In the genomic region with DNA sequence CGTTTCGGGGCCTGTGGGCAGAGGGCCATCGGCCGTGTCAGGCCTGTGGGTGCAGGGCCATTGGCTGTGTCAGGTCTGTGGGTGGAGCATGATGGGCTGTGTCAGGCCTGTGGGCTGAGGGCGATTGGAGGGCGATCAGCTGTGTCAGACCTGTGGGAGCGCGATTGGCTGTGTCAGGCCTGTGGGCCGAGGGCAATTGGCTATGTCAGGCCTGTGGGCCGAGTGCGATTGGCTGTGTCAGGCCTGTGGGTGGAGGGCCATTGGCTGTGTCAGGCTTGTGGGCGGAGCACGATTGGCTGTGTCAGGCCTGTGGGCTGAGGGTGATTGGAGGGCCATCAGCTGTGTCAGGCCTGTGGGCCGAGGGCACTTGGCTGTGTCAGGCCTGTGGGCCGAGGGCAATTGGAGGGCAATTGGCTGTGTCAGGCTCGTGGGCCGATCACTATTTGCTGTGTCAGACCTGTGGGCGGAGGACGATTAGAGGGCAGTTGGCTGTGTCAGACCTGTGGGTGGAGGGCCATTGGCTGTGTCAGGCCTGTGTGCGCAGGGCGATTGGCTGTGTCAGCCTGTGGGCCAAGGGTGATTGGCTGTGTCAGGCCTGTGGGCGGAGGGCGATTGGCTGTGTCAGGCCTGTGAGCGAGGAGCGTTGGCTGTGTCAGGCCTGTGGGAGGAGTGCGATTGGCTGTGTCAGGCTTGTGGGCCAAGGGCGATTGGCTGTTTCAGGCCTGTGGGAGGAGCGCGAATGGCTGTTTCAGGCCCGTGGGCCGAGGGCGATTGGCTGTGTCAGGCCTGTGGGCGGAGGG, we compare ENCODE assay signal across 13 cellular contexts. TPM values are rescaled to one million over a fixed set of nuclear protein-coding genes. Genes with fewer than 3 reads are reported as not detected.
DNase-seq lines count a peak whose midpoint lies in the region; ATAC-seq, FAIRE-seq and TF ChIP-seq lines count a peak whose summit lies in the region.
"Had no signal": no experiment of that assay in that cellular context is flagged by ENCODE, and none has a peak within 500 bp of the region (broad histone marks: within the 10 kb centered on the region; RNA-seq: fewer than 3 reads in every experiment).

No MANE protein-coding gene starts in this region.

- H3K4me1 ChIP-seq in H1 (replicated peaks in 1 of 4; ENCODE audit: control insufficient read depth in 3 of 4, insufficient read depth in 4 of 4, low read length in 3 of 4) = no peaks in the 10 kb centered on the region; a peak in 1 of 7 replicates
- H3K4me1 ChIP-seq: tibial nerve had no signal

- no peaks in the 10 kb centered on the region for H3K9me3 Mint-ChIP-seq in nephron

- no peak overlapping the region for H3K9ac ChIP-seq in H1 (replicated peaks in 1 of 4; ENCODE audit: extremely low read depth in 1 of 4, low read depth in 3 of 4, low read length in 3 of 4)

- TF ChIP-seq RAD21 in H1 (IDR thresholded peaks at IDR 0.05 in 1 of 2, conservative IDR thresholded peaks at IDR 0.05 in 1 of 2; ENCODE audit: low read depth in 2 of 2, low read length in 2 of 2) = no peak

- CTCF ChIA-PET in H1 (lab: Charles Lee; ENCODE audit: partially characterized antibody) = interaction anchor here (0.7 kb wide), 1 partner anchor 201 kb away, joined by 3 read pairs; no protein-coding TSS in a partner anchor
- CTCF ChIA-PET in GM10248 (lab: Yijun Ruan, JAX) = no interaction called here

- TF ChIP-seq POLR2A in H1 (IDR thresholded peaks at IDR 0.05; ENCODE audit: control extremely low read depth in 1 of 2, low read depth in 2 of 2, low read length in 2 of 2) = no peak

- H2AK5ac ChIP-seq in H1 (ENCODE audit: low read depth, low read length) = no peak overlapping the region

- H2AFZ ChIP-seq in H1 (ENCODE audit: low read length) = no peak overlapping the region

- H3K4me3 ChIP-seq in H1 (ENCODE audit: extremely low read depth in 1 of 4, insufficient read depth in 2 of 4, low read depth in 3 of 4, low read length in 4 of 4) = no peak overlapping the region
- H3K4me3 ChIP-seq: coronary artery, tibial nerve had no signal

- POLR2A ChIA-PET in H1 (lab: Charles Lee; ENCODE audit: partially characterized antibody) (no interaction called here), GM10248 (lab: Yijun Ruan, JAX) (no interaction called here)

- H2BK120ac ChIP-seq in H1 (replicated peaks; ENCODE audit: low read depth, low read length) = no peak overlapping the region

- H3K4me2 ChIP-seq in H1 (ENCODE audit: insufficient read depth in 1 of 2, low read depth in 2 of 2, low read length in 2 of 2) = no peak overlapping the region

- no peak overlapping the region for H2BK12ac ChIP-seq in H1 (ENCODE audit: low read depth, low read length)

- 0 out of 2 replicates have a peak overlapping the region, but pooled peaks have one; percentile 13 for H2BK5ac ChIP-seq in H1 (ENCODE audit: low read depth, low read length)

- peaks cover 0 to 2% of the 10 kb centered on the region in 2 experiments for H4K20me1 ChIP-seq in H1 (replicated peaks in 1 of 2; ENCODE audit: control insufficient read depth in 1 of 2, insufficient read depth in 2 of 2, low read length in 2 of 2)

- no peak overlapping the region for H3K23ac ChIP-seq in H1 (ENCODE audit: insufficient read length)

- H3K18ac ChIP-seq in H1 (ENCODE audit: extremely low read depth, low read length) = no peak overlapping the region

- no peak overlapping the region for H3K27ac ChIP-seq in H1 (ENCODE audit: low read depth, low read length)
- H3K27ac ChIP-seq in substantia nigra (ENCODE audit: low read depth, low read length, poor library complexity, severe bottlenecking) = no peak overlapping the region
- H3K27ac ChIP-seq: coronary artery, tibial nerve had no signal

- DNase-seq in CMK (ENCODE audit: low read depth) (peak; percentile 15), HK-2 (ENCODE audit: unreplicated experiment) (peak; percentile 34), H1 (ENCODE audit: low read depth in 1 of 2, low spot score in 2 of 2) (no peak), RPMI8226 (no peak), GM10248 (ENCODE audit: extremely low spot score) (no peak), substantia nigra (lab: John Stamatoyannopoulos, UW) (no peak)
- DNase-seq: activated CD4-positive, CD25-positive, alpha-beta regulatory T cell; NCI-H1048; NCI-H226 had no signal

- peak overlapping the region in 2 of 3 experiments; percentile 24 to 44 for H3K27ac Mint-ChIP-seq in nephron

- no peak overlapping the region for H4K8ac ChIP-seq in H1 (ENCODE audit: extremely low read depth, insufficient read depth, low read length)

- H3K14ac ChIP-seq in H1 (ENCODE audit: insufficient read length) = no peak overlapping the region

- H3K36me3 ChIP-seq in H1 (ENCODE audit: control insufficient read depth in 2 of 4, insufficient read depth in 4 of 4, low read length in 3 of 4) = peaks cover 3 to 22% (median 14%) of the 10 kb centered on the region in 4 experiments; a peak in 6 of 8 replicates

- no peaks in the 10 kb centered on the region for H3K27me3 ChIP-seq in H1 (replicated peaks in 1 of 4; ENCODE audit: control insufficient read depth in 3 of 4, extremely low read depth in 1 of 4, insufficient read depth in 3 of 4, low read length in 3 of 4)
- H3K27me3 ChIP-seq: tibial nerve had no signal

- H3K36me3 Mint-ChIP-seq in nephron (ENCODE audit: low read depth) = peaks cover 56% of the 10 kb centered on the region

- H2BK15ac ChIP-seq in H1 (ENCODE audit: low read length) = no peak overlapping the region

- no peak for ATAC-seq in GM21576 (IDR thresholded peaks at IDR 0.05; ENCODE audit: unreplicated experiment)

- no peak for FAIRE-seq in H1 (lab: Jason Lieb, UNC)

- peaks cover 8 to 9% of the 10 kb centered on the region in 2 experiments for H3K9me3 ChIP-seq in H1 (ENCODE audit: insufficient read depth in 2 of 2, low read depth in 1 of 2, low read length in 1 of 2)
- H3K9me3 ChIP-seq: tibial nerve had no signal

- no peaks in the 10 kb centered on the region for H3K79me2 ChIP-seq in H1 (ENCODE audit: control insufficient read depth in 1 of 2, insufficient read depth in 2 of 2, low read length in 2 of 2)

- H3K79me1 ChIP-seq in H1 (ENCODE audit: low read depth, low read length) = no peaks in the 10 kb centered on the region

- no peak overlapping the region for H4K5ac ChIP-seq in H1 (ENCODE audit: insufficient read length, low read depth, low read length)

- TF ChIP-seq CTCF in H1 (IDR thresholded peaks at IDR 0.05; ENCODE audit: control extremely low read depth in 1 of 3, insufficient read depth in 1 of 3, low read depth in 1 of 3, low read length in 3 of 3) (no peak), nephron (IDR thresholded peaks at IDR 0.05; ENCODE audit: unreplicated experiment in 3 of 3) (no peak), GM10248 (IDR thresholded peaks at IDR 0.05; ENCODE audit: control extremely low read depth, extremely low read depth, low read depth, missing control alignments) (no peak)

- TF ChIP-seq EP300 in H1 (IDR thresholded peaks at IDR 0.05; ENCODE audit: borderline replicate concordance in 1 of 2, low read depth in 2 of 2, low read length in 2 of 2) = no peak

- no peak overlapping the region for H3K56ac ChIP-seq in H1 (replicated peaks; ENCODE audit: insufficient read length, low read depth, low read length)

- H2BK20ac ChIP-seq in H1 (ENCODE audit: low read length) = no peak overlapping the region

- peaks cover 5% of the 10 kb centered on the region for H3K4me1 Mint-ChIP-seq in nephron

- no peak overlapping the region for H3K4ac ChIP-seq in H1 (replicated peaks; ENCODE audit: insufficient read length, low read depth, low read length)

- no peak overlapping the region for H4K91ac ChIP-seq in H1 (replicated peaks; ENCODE audit: insufficient read length, low read length)

- H3K27me3 Mint-ChIP-seq in nephron (ENCODE audit: low read depth) = no peaks in the 10 kb centered on the region

- no peak overlapping the region for H3K4me3 Mint-ChIP-seq in nephron

- WGBS in H1 (ENCODE audit: extremely low coverage in 1 of 2, insufficient coverage in 1 of 2, insufficient read length in 1 of 2, insufficient replicate concordance in 2 of 2, low coverage in 1 of 2, low lambda C conversion rate in 2 of 2, missing lambda C conversion rate in 1 of 2), 2 experiments = 94% methylated on average over 33 of the region's 33 CpGs; no CpG with 5 or more reads in 1 of the 2 experiments

- H3K23me2 ChIP-seq in H1 (ENCODE audit: low read depth, low read length) = no peaks in the 10 kb centered on the region

TF ChIP-seq in H1, 55 proteins besides CTCF, POLR2A, EP300 and RAD21:
- TF ChIP-seq SP1 (IDR thresholded peaks at IDR 0.05; ENCODE audit: low read depth, low read length) (peak; percentile 57; the same call in 1 of the 2 replicates), SRF (IDR thresholded peaks at IDR 0.05; ENCODE audit: low read depth, low read length) (no peak), JUN (IDR thresholded peaks at IDR 0.05; ENCODE audit: low read depth, low read length) (no peak), JUND (IDR thresholded peaks at IDR 0.05; ENCODE audit: low read length) (no peak), CHD2 (IDR thresholded peaks at IDR 0.05; ENCODE audit: low read length) (peak; percentile 41; the same call in 1 of the 2 replicates), BACH1 (IDR thresholded peaks at IDR 0.05; ENCODE audit: low read length) (peak; percentile 26; the same call in 1 of the 2 replicates)

RNA-seq across cellular contexts. Expression of a gene that starts 54.1 kb away (rescaled TPM):
- 13.1 and 15.9 TPM in 2 replicates for total RNA-seq in H1 (2021; fragmentation: NEBNext Ultra II Directional; extraction: Animal tissue kit (Norgen Biotek cat#: 25700))
- 28.6 and 29.2 TPM in 2 replicates for polyA plus RNA-seq in H1 (2011; rRNA removed)
- polyA plus RNA-seq in H1 (2011; cell fraction: cytosol; rRNA removed) = 27.6 TPM
- polyA plus RNA-seq in H1 (2011; cell fraction: nucleus; rRNA removed) = 64.2 TPM
- polyA plus RNA-seq in H1 (2012, experiment 1 of 2) = 15.2 to 20.9 TPM (median 17.5 TPM) in 4 replicates
- polyA plus RNA-seq in H1 (2012, experiment 2 of 2) = 1.8 TPM
- polyA plus RNA-seq in H1 (2013, experiment 1 of 2) = 12.5 TPM
- polyA plus RNA-seq in H1 (2013, experiment 2 of 2) = 9.2 TPM
- polyA minus RNA-seq in H1 (2011; rRNA and poly(A)+ RNA removed) = 11.8 and 15.3 TPM in 2 replicates
- 10.3 TPM for polyA minus RNA-seq in H1 (2011; cell fraction: cytosol; rRNA and poly(A)+ RNA removed)
- polyA minus RNA-seq in H1 (2011; cell fraction: nucleus; rRNA and poly(A)+ RNA removed) = 18.0 TPM

Comparison
In these comparisons a context has a peak if more than half of its experiments do, and no peak if none do; other contexts are left out.
1. DNase-seq: peak in CMK (single experiment) and HK-2 (single experiment); none in H1 (0 of 2), RPMI8226 (single experiment), GM10248 (single experiment) and substantia nigra (0 of 49).